Comparison of ENCODE assay signal across 12 cellular contexts in genomic region chr1:59163268-59164092, GRCh38.
DNase-seq lines count a peak whose midpoint lies in the region; ATAC-seq and TF ChIP-seq lines count a peak whose summit lies in the region.
"Had no signal": no experiment of that assay in that cellular context is flagged by ENCODE, and none has a peak within 500 bp of the region (broad histone marks: within the 10 kb centered on the region; RNA-seq: fewer than 3 reads in every experiment).

No MANE protein-coding gene starts in this region.

- 28 to 29% methylated on average over 6 of the region's 6 CpGs for WGBS in aorta, 2 donors

- H3K27ac ChIP-seq in aorta (ENCODE audit: low read depth in 1 of 2, low read length in 2 of 2): peak overlapping the region; percentile 67 to 82
- H3K27ac ChIP-seq: BLaER1 had no signal

- peaks cover 9 to 16% of the 10 kb centered on the region in 2 donors for H3K4me1 ChIP-seq in aorta (ENCODE audit: control insufficient read depth in 1 of 2, insufficient read depth in 2 of 2, low read length in 2 of 2)
- H3K4me1 ChIP-seq: BLaER1 had no signal

- no peak for DNase-seq in left ventricle myocardium superior
- DNase-seq in Right ventricle myocardium superior: no peak
- peak; percentile 6 for DNase-seq in SW480 (ENCODE audit: low spot score)
- peak; percentile 62 for DNase-seq in fibroblast of pulmonary artery (ENCODE audit: low read depth)
- no peak for DNase-seq in aorta
- no peak for DNase-seq in OCI-M2 (lab: John Stamatoyannopoulos, UW; ENCODE audit: unreplicated experiment)
- no peak for DNase-seq in ecto neural progenitor cell (ENCODE audit: low spot score)
- DNase-seq in NCI-H187 (lab: John Stamatoyannopoulos, UW): no peak
- DNase-seq: activated CD4-positive, CD25-positive, alpha-beta regulatory T cell; activated effector memory CD4-positive, alpha-beta T cell treated with anti-CD3 and anti-CD28 coated beads, Interleukin-2, amount 50 U/mL, for 16 hours; left colon had no signal

- no peak for TF ChIP-seq CTCF in fibroblast of pulmonary artery (IDR thresholded peaks at IDR 0.05; ENCODE audit: low read length, missing control alignments)

- peak; percentile 38 for ATAC-seq in left ventricle myocardium superior
- no peak for ATAC-seq in Right ventricle myocardium superior (ENCODE audit: poor library complexity)
- ATAC-seq in aorta (ENCODE audit: low FRiP score): no peak
- ATAC-seq: left colon had no signal

- H3K4me3 ChIP-seq in fibroblast of pulmonary artery (replicated peaks; ENCODE audit: low read depth, low read length) (no peak overlapping the region), aorta (ENCODE audit: low read length in 2 of 2) (no peak overlapping the region)
- H3K4me3 ChIP-seq: BLaER1 had no signal

- H3K36me3 ChIP-seq in aorta (ENCODE audit: control insufficient read depth in 1 of 2, insufficient read depth in 2 of 2, low read length in 1 of 2): no peaks in the 10 kb centered on the region
- H3K36me3 ChIP-seq: BLaER1 had no signal

- no peaks in the 10 kb centered on the region for H3K27me3 ChIP-seq in aorta (ENCODE audit: control insufficient read depth in 1 of 2, insufficient read depth in 2 of 2, low read length in 1 of 2)
- H3K27me3 ChIP-seq: BLaER1 had no signal

- intact Hi-C loops in left ventricle myocardium superior (cut with micrococcal nuclease) (no loop called here), Right ventricle myocardium superior (cut with DNase I) (no loop called here), aorta (cut with DNase I) (loop anchor here (5.0 to 10.0 kb wide), 3 partner anchors 39 to 381 kb away; partner anchors contain the start of gene JUN (in 1 of the 2))

- no peaks in the 10 kb centered on the region for H3K9me3 ChIP-seq in aorta (ENCODE audit: control insufficient read depth, low read length)

Comparison
In these comparisons a context has a peak if more than half of its experiments do, and no peak if none do; other contexts are left out.
1. DNase-seq: peak in SW480 (single experiment) and fibroblast of pulmonary artery (single experiment); none in left ventricle myocardium superior (single experiment), Right ventricle myocardium superior (single experiment), aorta (0 of 2), OCI-M2 (single experiment), ecto neural progenitor cell (single experiment) and NCI-H187 (0 of 2).
2. intact Hi-C loops: an anchor here in aorta (5.0 to 10.0 kb wide); none called in left ventricle myocardium superior and Right ventricle myocardium superior.